In genomic region chr9:35635730-35636129, GRCh38 we compare ENCODE assay signal across 21 cellular contexts. TPM values are rescaled to one million over a fixed set of nuclear protein-coding genes. Genes with fewer than 3 reads are reported as not detected.
DNase-seq lines count a peak whose midpoint lies in the region; ATAC-seq and TF ChIP-seq lines count a peak whose summit lies in the region.
"Had no signal": no experiment of that assay in that cellular context is flagged by ENCODE, and none has a peak within 500 bp of the region (broad histone marks: within the 10 kb centered on the region; RNA-seq: fewer than 3 reads in every experiment).

No MANE protein-coding gene starts in this region.

- peaks cover 21% of the 10 kb centered on the region for H3K4me1 ChIP-seq in upper lobe of right lung
- H3K4me1 ChIP-seq: suprapubic skin had no signal

- H3K4me3 ChIP-seq in upper lobe of right lung = no peak overlapping the region
- H3K4me3 ChIP-seq: GM23338, suprapubic skin had no signal

- intact Hi-C loops in activated T-helper 2 cell treated with anti-CD3 and anti-CD28 coated beads, Interferon-gamma antibody, Interleukin-2, Interleukin-4, amounts not matched to agents 10 μg/mL and 5 μg/mL and 100 μg/mL, durations not matched to agents 14 hours and 24 hours and 36 hours (cut with micrococcal nuclease) = loop anchor here (2.0 to 5.0 kb wide), 2 partner anchors 17 to 1258 kb away; partner anchors contain the start of genes CD72 and MYORG
- intact Hi-C loops in upper lobe of right lung (cut with DNase I) = no loop called here

- H3K36me3 ChIP-seq in upper lobe of right lung = no peaks in the 10 kb centered on the region
- H3K36me3 ChIP-seq: suprapubic skin had no signal

- no peaks in the 10 kb centered on the region for H3K27me3 Mint-ChIP-seq in activated T-cell treated with anti-CD3 and anti-CD28 coated beads, Interleukin-2, amount 50 U/mL, for 72 hours (ENCODE audit: low read depth)
- H3K27me3 Mint-ChIP-seq in activated T-helper 2 cell treated with anti-CD3 and anti-CD28 coated beads, Interferon-gamma antibody, Interleukin-2, Interleukin-4, amounts not matched to agents 10 μg/mL and 5 μg/mL and 100 μg/mL, durations not matched to agents 14 hours and 24 hours and 36 hours (ENCODE audit: low read depth) = no peaks in the 10 kb centered on the region
- H3K27me3 Mint-ChIP-seq in mesothelial cell of epicardium (ENCODE audit: low read depth) = peaks cover 2% of the 10 kb centered on the region

- H3K9me3 ChIP-seq in upper lobe of right lung = no peaks in the 10 kb centered on the region
- H3K9me3 ChIP-seq: suprapubic skin had no signal

- no peak for TF ChIP-seq CTCF in mesothelial cell of epicardium (IDR thresholded peaks at IDR 0.05; ENCODE audit: unreplicated experiment)
- TF ChIP-seq CTCF in upper lobe of right lung (IDR thresholded peaks at IDR 0.05) = no peak

- no peaks in the 10 kb centered on the region for H3K27me3 ChIP-seq in upper lobe of right lung
- H3K27me3 ChIP-seq: suprapubic skin had no signal

- H3K4me1 Mint-ChIP-seq in activated T-cell treated with anti-CD3 and anti-CD28 coated beads, Interleukin-2, amount 50 U/mL, for 72 hours (ENCODE audit: low read depth) = peaks cover 51% of the 10 kb centered on the region
- H3K4me1 Mint-ChIP-seq in activated T-helper 2 cell treated with anti-CD3 and anti-CD28 coated beads, Interferon-gamma antibody, Interleukin-2, Interleukin-4, amounts not matched to agents 10 μg/mL and 5 μg/mL and 100 μg/mL, durations not matched to agents 14 hours and 24 hours and 36 hours (ENCODE audit: low read depth) = peaks cover 47% of the 10 kb centered on the region
- peaks cover 10% of the 10 kb centered on the region for H3K4me1 Mint-ChIP-seq in mesothelial cell of epicardium
- H3K4me1 Mint-ChIP-seq: GM23338 had no signal

- H3K36me3 Mint-ChIP-seq in activated T-cell treated with anti-CD3 and anti-CD28 coated beads, Interleukin-2, amount 50 U/mL, for 72 hours (ENCODE audit: insufficient read depth in 2 of 2) = peaks cover 7 to 9% of the 10 kb centered on the region in 2 donors
- H3K36me3 Mint-ChIP-seq in activated T-helper 2 cell treated with anti-CD3 and anti-CD28 coated beads, Interferon-gamma antibody, Interleukin-2, Interleukin-4, amounts not matched to agents 10 μg/mL and 5 μg/mL and 100 μg/mL, durations not matched to agents 14 hours and 24 hours and 36 hours (ENCODE audit: low read depth) = peaks cover 14% of the 10 kb centered on the region
- peaks cover 6% of the 10 kb centered on the region for H3K36me3 Mint-ChIP-seq in mesothelial cell of epicardium

- peak overlapping the region; percentile 15 for H3K27ac ChIP-seq in upper lobe of right lung
- H3K27ac ChIP-seq: suprapubic skin had no signal

- peaks cover 2 to 3% of the 10 kb centered on the region in 2 donors for H3K9me3 Mint-ChIP-seq in activated T-cell treated with anti-CD3 and anti-CD28 coated beads, Interleukin-2, amount 50 U/mL, for 72 hours
- peaks cover 6% of the 10 kb centered on the region for H3K9me3 Mint-ChIP-seq in activated T-helper 2 cell treated with anti-CD3 and anti-CD28 coated beads, Interferon-gamma antibody, Interleukin-2, Interleukin-4, amounts not matched to agents 10 μg/mL and 5 μg/mL and 100 μg/mL, durations not matched to agents 14 hours and 24 hours and 36 hours
- no peaks in the 10 kb centered on the region for H3K9me3 Mint-ChIP-seq in mesothelial cell of epicardium

- H3K4me3 Mint-ChIP-seq in activated T-cell treated with anti-CD3 and anti-CD28 coated beads, Interleukin-2, amount 50 U/mL, for 72 hours = peak overlapping the region in 1 of 2 donors; percentile 26
- H3K4me3 Mint-ChIP-seq in activated T-helper 2 cell treated with anti-CD3 and anti-CD28 coated beads, Interferon-gamma antibody, Interleukin-2, Interleukin-4, amounts not matched to agents 10 μg/mL and 5 μg/mL and 100 μg/mL, durations not matched to agents 14 hours and 24 hours and 36 hours (ENCODE audit: low read depth) = no peak overlapping the region
- H3K4me3 Mint-ChIP-seq in mesothelial cell of epicardium = no peak overlapping the region
- H3K4me3 Mint-ChIP-seq: GM23338 had no signal

- no peak for DNase-seq in activated T-cell treated with anti-CD3 and anti-CD28 coated beads, Interleukin-2, amount 50 U/mL, for 72 hours
- DNase-seq in activated T-cell treated with anti-CD3 and anti-CD28 coated beads for 4 hours = no peak
- DNase-seq in activated T-helper 2 cell treated with anti-CD3 and anti-CD28 coated beads, Interferon-gamma antibody, Interleukin-2, Interleukin-4, amounts not matched to agents 10 μg/mL and 5 μg/mL and 100 μg/mL, durations not matched to agents 14 hours and 24 hours and 36 hours (ENCODE audit: low spot score) = no peak
- no peak for DNase-seq in mesothelial cell of epicardium (ENCODE audit: low spot score in 2 of 2, unreplicated experiment in 2 of 2)
- no peak for DNase-seq in upper lobe of right lung
- DNase-seq in superior temporal gyrus (ENCODE audit: extremely low spot score) = no peak
- DNase-seq in activated CD8-positive, alpha-beta memory T cell treated with anti-CD3 and anti-CD28 coated beads for 24 hours = no peak
- DNase-seq: activated CD4-positive, alpha-beta T cell treated with anti-CD3 and anti-CD28 coated beads, Interleukin-2, amount 50 U/mL, for 1 hour; activated T-cell treated with anti-CD3 and anti-CD28 coated beads, Interleukin-2, amount 50 U/mL, for 1 hour; C1 segment of cervical spinal cord; glutamatergic neuron; left ventricle myocardium superior; NCI-H1694; SW 1271 had no signal

- no peak for ATAC-seq in activated T-cell treated with anti-CD3 and anti-CD28 coated beads, Interleukin-2, amount 50 U/mL, for 72 hours (replicated peaks in 1 of 2)
- ATAC-seq in upper lobe of right lung (peak; percentile 48), HG03432 (IDR thresholded peaks at IDR 0.05; ENCODE audit: unreplicated experiment) (no peak)
- ATAC-seq: esophagus mucosa, GM23338 had no signal

- H3K27ac Mint-ChIP-seq in activated T-cell treated with anti-CD3 and anti-CD28 coated beads, Interleukin-2, amount 50 U/mL, for 72 hours = peak overlapping the region; percentile 30
- peak overlapping the region; percentile 44 for H3K27ac Mint-ChIP-seq in activated T-helper 2 cell treated with anti-CD3 and anti-CD28 coated beads, Interferon-gamma antibody, Interleukin-2, Interleukin-4, amounts not matched to agents 10 μg/mL and 5 μg/mL and 100 μg/mL, durations not matched to agents 14 hours and 24 hours and 36 hours
- H3K27ac Mint-ChIP-seq in mesothelial cell of epicardium = peak overlapping the region; percentile 70
- H3K27ac Mint-ChIP-seq: GM23338 had no signal

RNA-seq across cellular contexts. Expression of gene SIT1, which starts 15.0 kb away (rescaled TPM):
- 10 to 100 TPM; 61.4 to 65.6 TPM for total RNA-seq in activated T-cell treated with anti-CD3 and anti-CD28 coated beads, Interleukin-2, amount 50 U/mL, for 72 hours
- 90.2 and 92.1 TPM in 2 replicates for total RNA-seq in activated T-helper 2 cell treated with anti-CD3 and anti-CD28 coated beads, Interferon-gamma antibody, Interleukin-2, Interleukin-4, amounts not matched to agents 10 μg/mL and 5 μg/mL and 100 μg/mL, durations not matched to agents 14 hours and 24 hours and 36 hours
- total RNA-seq in mesothelial cell of epicardium (not detected in 3 replicates), upper lobe of right lung (2.2 TPM)
- total RNA-seq: Daoy, M059J, myocyte had no signal

RNA-seq across cellular contexts. Expression of gene CD72, which starts 17.5 kb away (rescaled TPM):
- total RNA-seq in activated T-cell treated with anti-CD3 and anti-CD28 coated beads, Interleukin-2, amount 50 U/mL, for 72 hours = 10 to 100 TPM; 28.7 to 31.9 TPM
- 11.3 and 11.4 TPM in 2 replicates for total RNA-seq in activated T-helper 2 cell treated with anti-CD3 and anti-CD28 coated beads, Interferon-gamma antibody, Interleukin-2, Interleukin-4, amounts not matched to agents 10 μg/mL and 5 μg/mL and 100 μg/mL, durations not matched to agents 14 hours and 24 hours and 36 hours
- 4.2 to 5.2 TPM (median 4.7 TPM) in 3 replicates for total RNA-seq in mesothelial cell of epicardium
- total RNA-seq in upper lobe of right lung = 3.0 TPM

RNA-seq across cellular contexts. Expression of gene RMRP, which starts 22.1 kb away (rescaled TPM):
- 1,000 to 10,000 TPM; 5,353 to 9,709 TPM for total RNA-seq in activated T-cell treated with anti-CD3 and anti-CD28 coated beads, Interleukin-2, amount 50 U/mL, for 72 hours
- 5,290 and 6,583 TPM in 2 replicates for total RNA-seq in activated T-helper 2 cell treated with anti-CD3 and anti-CD28 coated beads, Interferon-gamma antibody, Interleukin-2, Interleukin-4, amounts not matched to agents 10 μg/mL and 5 μg/mL and 100 μg/mL, durations not matched to agents 14 hours and 24 hours and 36 hours
- total RNA-seq in mesothelial cell of epicardium (20,234 to 21,305 TPM (median 21,148 TPM) in 3 replicates), upper lobe of right lung (30,828 TPM)

RNA-seq across cellular contexts. Expression of gene CCDC107, which starts 22.4 kb away (rescaled TPM):
- 10 to 100 TPM in 1 of 2 donors, 1 to 10 TPM in 1; 9.5 to 10.8 TPM for total RNA-seq in activated T-cell treated with anti-CD3 and anti-CD28 coated beads, Interleukin-2, amount 50 U/mL, for 72 hours
- 23.0 TPM in 2 replicates for total RNA-seq in activated T-helper 2 cell treated with anti-CD3 and anti-CD28 coated beads, Interferon-gamma antibody, Interleukin-2, Interleukin-4, amounts not matched to agents 10 μg/mL and 5 μg/mL and 100 μg/mL, durations not matched to agents 14 hours and 24 hours and 36 hours
- total RNA-seq in mesothelial cell of epicardium (16.7 to 17.8 TPM (median 17.0 TPM) in 3 replicates), upper lobe of right lung (31.1 TPM)

RNA-seq across cellular contexts. Expression of gene ARHGEF39, which starts 29.3 kb away (rescaled TPM):
- total RNA-seq in activated T-cell treated with anti-CD3 and anti-CD28 coated beads, Interleukin-2, amount 50 U/mL, for 72 hours = 10 to 100 TPM; 12.0 to 15.1 TPM
- 11.1 and 12.3 TPM in 2 replicates for total RNA-seq in activated T-helper 2 cell treated with anti-CD3 and anti-CD28 coated beads, Interferon-gamma antibody, Interleukin-2, Interleukin-4, amounts not matched to agents 10 μg/mL and 5 μg/mL and 100 μg/mL, durations not matched to agents 14 hours and 24 hours and 36 hours
- total RNA-seq in mesothelial cell of epicardium (6.3 to 8.0 TPM (median 6.5 TPM) in 3 replicates), upper lobe of right lung (0.38 TPM)
- total RNA-seq: myocyte had no signal

Comparison
In these comparisons a context has a peak if more than half of its experiments do, and no peak if none do; other contexts are left out.
1. RNA of gene SIT1, which starts 15.0 kb away (total RNA-seq): 90.2 to 92.1 TPM in activated T-helper 2 cell treated with anti-CD3 and anti-CD28 coated beads, Interferon-gamma antibody, Interleukin-2, Interleukin-4, amounts not matched to agents 10 μg/mL and 5 μg/mL and 100 μg/mL, durations not matched to agents 14 hours and 24 hours and 36 hours and 61.4 to 65.6 TPM in activated T-cell treated with anti-CD3 and anti-CD28 coated beads, Interleukin-2, amount 50 U/mL, for 72 hours; 2.2 TPM in upper lobe of right lung (single experiment) and not detected in mesothelial cell of epicardium; every median in the first group is over 10 times any median in the second.
2. Peak in every context shown above with its lines, with median percentiles within 50 percentile points of each other: H3K27ac Mint-ChIP-seq.